22 cellular contexts compared by ENCODE assay signal in the genomic region with DNA sequence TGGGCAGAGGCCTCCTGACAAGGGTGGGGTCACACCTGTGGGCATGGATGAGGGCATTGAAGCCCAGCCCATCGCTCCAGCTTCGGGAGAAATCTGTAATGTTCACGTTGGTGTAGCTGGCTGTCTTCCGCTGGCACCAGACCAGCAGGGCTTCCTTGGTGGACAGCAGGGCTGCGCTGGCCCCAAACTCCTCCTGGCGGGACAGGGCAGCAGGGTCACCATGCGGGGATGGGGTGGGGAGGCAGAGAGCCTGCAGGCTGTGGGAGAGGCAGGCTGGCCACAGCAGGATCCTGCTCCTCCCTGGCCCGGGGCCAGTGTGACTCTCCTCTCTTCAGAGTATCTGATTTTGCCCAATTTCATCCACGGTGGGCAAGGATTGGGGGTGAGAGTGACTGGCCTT. TPM values are rescaled to one million over a fixed set of nuclear protein-coding genes. Genes with fewer than 3 reads are reported as not detected.
A peak's percentile ranks its signal among the peaks of the same experiment; 100 is the strongest.
DNase-seq lines count a peak whose midpoint lies in the region; ATAC-seq and TF ChIP-seq lines count a peak whose summit lies in the region.
"Had no signal": no experiment of that assay in that cellular context is flagged by ENCODE, and none has a peak within 500 bp of the region (broad histone marks: within the 10 kb centered on the region; RNA-seq: fewer than 3 reads in every experiment).

No MANE protein-coding gene starts in this region.

- no peak for ATAC-seq in activated naive CD8-positive, alpha-beta T cell treated with anti-CD3 and anti-CD28 coated beads, Interleukin-2, amount 10 ng/mL, durations not matched to agents 7 days and 5 days (ENCODE audit: low read depth)
- no peak for ATAC-seq in activated naive CD8-positive, alpha-beta T cell treated with anti-CD3 and anti-CD28 coated beads, Interleukin-2, amount 50 U/mL, for 24 hours
- ATAC-seq in central memory CD8-positive, alpha-beta T cell (replicated peaks; ENCODE audit: extremely low read depth, poor library complexity, severe bottlenecking) = no peak

- peak overlapping the region; percentile 15 for H3K27ac Mint-ChIP-seq in activated naive CD8-positive, alpha-beta T cell treated with anti-CD3 and anti-CD28 coated beads, Interleukin-2, amount 10 ng/mL, durations not matched to agents 7 days and 5 days
- H3K27ac Mint-ChIP-seq in activated naive CD8-positive, alpha-beta T cell treated with anti-CD3 and anti-CD28 coated beads, Interleukin-2, amount 50 U/mL, for 24 hours = no peak overlapping the region
- peak overlapping the region; percentile 89 for H3K27ac Mint-ChIP-seq in central memory CD8-positive, alpha-beta T cell (ENCODE audit: low read depth)

- no peaks in the 10 kb centered on the region for H3K9me3 ChIP-seq in osteoblast (ENCODE audit: low read depth, low read length)
- no peaks in the 10 kb centered on the region for H3K9me3 ChIP-seq in MM.1S (replicated peaks; ENCODE audit: insufficient read depth, low read length)
- H3K9me3 ChIP-seq: SK-N-SH had no signal

- H3K27ac ChIP-seq in osteoblast (ENCODE audit: low read depth, low read length) (no peak overlapping the region), MM.1S (ENCODE audit: low read length) (no peak overlapping the region)
- H3K27ac ChIP-seq: KMS-11, RWPE1 had no signal

- no peaks in the 10 kb centered on the region for H3K9me3 Mint-ChIP-seq in activated naive CD8-positive, alpha-beta T cell treated with anti-CD3 and anti-CD28 coated beads, Interleukin-2, amount 10 ng/mL, durations not matched to agents 7 days and 5 days
- no peaks in the 10 kb centered on the region for H3K9me3 Mint-ChIP-seq in activated naive CD8-positive, alpha-beta T cell treated with anti-CD3 and anti-CD28 coated beads, Interleukin-2, amount 50 U/mL, for 24 hours
- H3K9me3 Mint-ChIP-seq in central memory CD8-positive, alpha-beta T cell = no peaks in the 10 kb centered on the region

- no peaks in the 10 kb centered on the region for H3K36me3 Mint-ChIP-seq in activated naive CD8-positive, alpha-beta T cell treated with anti-CD3 and anti-CD28 coated beads, Interleukin-2, amount 10 ng/mL, durations not matched to agents 7 days and 5 days
- no peaks in the 10 kb centered on the region for H3K36me3 Mint-ChIP-seq in activated naive CD8-positive, alpha-beta T cell treated with anti-CD3 and anti-CD28 coated beads, Interleukin-2, amount 50 U/mL, for 24 hours (ENCODE audit: low read depth)
- peaks cover 1% of the 10 kb centered on the region for H3K36me3 Mint-ChIP-seq in central memory CD8-positive, alpha-beta T cell (ENCODE audit: insufficient read depth)

- H3K4me3 Mint-ChIP-seq in activated naive CD8-positive, alpha-beta T cell treated with anti-CD3 and anti-CD28 coated beads, Interleukin-2, amount 10 ng/mL, durations not matched to agents 7 days and 5 days = no peak overlapping the region
- no peak overlapping the region for H3K4me3 Mint-ChIP-seq in activated naive CD8-positive, alpha-beta T cell treated with anti-CD3 and anti-CD28 coated beads, Interleukin-2, amount 50 U/mL, for 24 hours
- no peak overlapping the region for H3K4me3 Mint-ChIP-seq in central memory CD8-positive, alpha-beta T cell

- no peak overlapping the region for H3K9ac ChIP-seq in MM.1S (ENCODE audit: low read length)
- H3K9ac ChIP-seq: KMS-11, SK-N-SH had no signal

- H3K36me3 ChIP-seq in osteoblast (ENCODE audit: insufficient read depth, low read length) = no peaks in the 10 kb centered on the region
- H3K36me3 ChIP-seq in MM.1S (replicated peaks; ENCODE audit: insufficient read depth, low read length) = no peaks in the 10 kb centered on the region

- TF ChIP-seq CTCF in osteoblast (IDR thresholded peaks at IDR 0.05; ENCODE audit: extremely low read depth, low read depth, low read length) = no peak
- no peak for TF ChIP-seq CTCF in MM.1S (IDR thresholded peaks at IDR 0.05; ENCODE audit: low read length)

- no peaks in the 10 kb centered on the region for H3K27me3 Mint-ChIP-seq in activated naive CD8-positive, alpha-beta T cell treated with anti-CD3 and anti-CD28 coated beads, Interleukin-2, amount 10 ng/mL, durations not matched to agents 7 days and 5 days
- H3K27me3 Mint-ChIP-seq in activated naive CD8-positive, alpha-beta T cell treated with anti-CD3 and anti-CD28 coated beads, Interleukin-2, amount 50 U/mL, for 24 hours = peaks cover under 1% of the 10 kb centered on the region
- H3K27me3 Mint-ChIP-seq in central memory CD8-positive, alpha-beta T cell = no peaks in the 10 kb centered on the region

- H2AFZ ChIP-seq in osteoblast (ENCODE audit: low read length) = no peak overlapping the region
- no peak overlapping the region for H2AFZ ChIP-seq in MM.1S (ENCODE audit: low read length)

- H3K27me3 ChIP-seq in osteoblast (ENCODE audit: insufficient read depth, low read length) (no peaks in the 10 kb centered on the region), MM.1S (replicated peaks; ENCODE audit: insufficient read depth, low read length) (no peaks in the 10 kb centered on the region)

- no peak for DNase-seq in activated naive CD8-positive, alpha-beta T cell treated with anti-CD3 and anti-CD28 coated beads, Interleukin-2, amount 10 ng/mL, durations not matched to agents 7 days and 5 days
- DNase-seq in activated naive CD8-positive, alpha-beta T cell treated with anti-CD3 and anti-CD28 coated beads, Interleukin-2, amount 50 U/mL, for 24 hours = no peak
- no peak for DNase-seq in central memory CD8-positive, alpha-beta T cell (ENCODE audit: low spot score in 2 of 2)
- DNase-seq in osteoblast (ENCODE audit: insufficient read length, low spot score, missing footprints) (peak; percentile 88), MM.1S (no peak), dermis blood vessel endothelial cell (no peak), NOMO-1 (lab: John Stamatoyannopoulos, UW; ENCODE audit: unreplicated experiment in 2 of 2) (no peak)
- DNase-seq: AML-193, COR-L47, DMS79 treated with DMSO at 0.1 percent for 48 hours, HCEC 1CT, NCI-H1105, NCI-H146, NCI-H2029 treated with DMSO at 0.1 percent for 48 hours, NCI-H226, NCI-H510A treated with DMSO at 0.1 percent for 48 hours, NCI-H748 treated with DMSO at 0.1 percent for 48 hours, SIG-M5, SK-N-SH had no signal

- no peaks in the 10 kb centered on the region for H4K20me1 ChIP-seq in osteoblast (ENCODE audit: insufficient read depth, low read length)
- no peaks in the 10 kb centered on the region for H4K20me1 ChIP-seq in MM.1S (ENCODE audit: insufficient read depth, low read length)

- H3F3A ChIP-seq in MM.1S (ENCODE audit: insufficient read depth, low read length) = no peaks in the 10 kb centered on the region

- H3K4me2 ChIP-seq in osteoblast (ENCODE audit: insufficient read depth, low read length) (no peak overlapping the region), MM.1S (ENCODE audit: low read depth, low read length) (no peak overlapping the region)
- H3K4me2 ChIP-seq: KMS-11, SK-N-SH had no signal

- peaks cover 10% of the 10 kb centered on the region for H3K4me1 Mint-ChIP-seq in activated naive CD8-positive, alpha-beta T cell treated with anti-CD3 and anti-CD28 coated beads, Interleukin-2, amount 10 ng/mL, durations not matched to agents 7 days and 5 days
- H3K4me1 Mint-ChIP-seq in activated naive CD8-positive, alpha-beta T cell treated with anti-CD3 and anti-CD28 coated beads, Interleukin-2, amount 50 U/mL, for 24 hours = peaks cover 12% of the 10 kb centered on the region
- peaks cover 28% of the 10 kb centered on the region for H3K4me1 Mint-ChIP-seq in central memory CD8-positive, alpha-beta T cell

- no peaks in the 10 kb centered on the region for H3K79me2 ChIP-seq in osteoblast (ENCODE audit: insufficient read depth, low read length)
- no peaks in the 10 kb centered on the region for H3K79me2 ChIP-seq in MM.1S (ENCODE audit: low read length)

- POLR2A ChIA-PET in activated naive CD8-positive, alpha-beta T cell treated with anti-CD3 and anti-CD28 coated beads, Interleukin-2, amount 10 ng/mL, durations not matched to agents 7 days and 5 days (lab: Charles Lee) = no interaction called here

- no peak overlapping the region for H3K4me3 ChIP-seq in osteoblast (ENCODE audit: insufficient read depth, low read length)
- no peak overlapping the region for H3K4me3 ChIP-seq in MM.1S (ENCODE audit: low read length)
- H3K4me3 ChIP-seq: GM12878 had no signal

- no peaks in the 10 kb centered on the region for H3K9me2 ChIP-seq in MM.1S (replicated peaks; ENCODE audit: insufficient read depth, low read length)
- H3K9me2 ChIP-seq: SK-N-SH had no signal

- H3K4me1 ChIP-seq in osteoblast (ENCODE audit: insufficient read depth, low read length) (no peaks in the 10 kb centered on the region), MM.1S (ENCODE audit: low read length) (0 out of 2 replicates have a peak, but pooled peaks cover 2% of the 10 kb centered on the region)

RNA-seq across cellular contexts. Expression of gene SPTBN5, which starts 6.0 kb away (rescaled TPM):
- 1 to 10 TPM; 1.1 to 1.6 TPM for total RNA-seq in activated naive CD8-positive, alpha-beta T cell treated with anti-CD3 and anti-CD28 coated beads, Interleukin-2, amount 10 ng/mL, durations not matched to agents 7 days and 5 days
- under 0.01 and 0.36 TPM in 2 replicates for total RNA-seq in osteoblast
- total RNA-seq in dermis blood vessel endothelial cell = 3.2 and 11.1 TPM in 2 replicates

RNA-seq across cellular contexts. Expression of gene PLA2G4B, which starts 49.2 kb away (rescaled TPM):
- 10 to 100 TPM; 21.5 to 26.0 TPM for total RNA-seq in activated naive CD8-positive, alpha-beta T cell treated with anti-CD3 and anti-CD28 coated beads, Interleukin-2, amount 10 ng/mL, durations not matched to agents 7 days and 5 days
- total RNA-seq in osteoblast (0.72 and 1.2 TPM in 2 replicates), dermis blood vessel endothelial cell (0.23 and 1.0 TPM in 2 replicates)

Comparison
In these comparisons a context has a peak if more than half of its experiments do, and no peak if none do; other contexts are left out.
1. RNA of gene PLA2G4B, which starts 49.2 kb away (total RNA-seq): 21.5 to 26.0 TPM in activated naive CD8-positive, alpha-beta T cell treated with anti-CD3 and anti-CD28 coated beads, Interleukin-2, amount 10 ng/mL, durations not matched to agents 7 days and 5 days; 0.23 to 1.0 TPM in dermis blood vessel endothelial cell and 0.72 to 1.2 TPM in osteoblast; every median in the first group is over 10 times any median in the second.